Comparison of ENCODE assay signal across 8 cellular contexts in the genomic region with DNA sequence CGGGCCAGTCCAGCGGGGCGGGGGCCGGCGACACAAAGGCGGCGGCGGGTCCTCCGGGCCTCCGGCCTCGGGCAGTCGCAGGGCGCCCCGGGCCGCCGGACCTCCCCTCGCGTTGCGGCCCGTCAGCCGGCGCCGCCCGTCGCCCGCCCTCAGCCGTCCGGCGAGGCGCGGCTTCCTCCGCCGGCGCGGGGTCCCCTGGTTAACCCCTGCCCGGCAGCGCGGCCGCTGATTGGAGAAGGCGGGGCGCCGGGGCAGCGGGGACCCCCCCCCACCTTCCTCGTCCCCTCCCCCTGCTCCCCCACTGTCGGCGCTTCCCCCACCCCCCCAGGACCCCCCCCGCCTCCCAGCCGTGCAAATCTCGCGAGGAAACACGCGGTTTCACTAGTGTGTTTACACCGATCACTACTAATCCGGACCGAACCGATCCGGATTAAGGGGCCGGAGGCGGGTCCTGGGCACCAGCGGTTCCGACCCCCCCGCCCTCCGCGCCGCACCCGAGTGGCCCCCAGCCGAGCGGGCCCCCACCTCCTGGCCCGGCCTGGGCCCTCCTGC. TPM values are rescaled to one million over a fixed set of nuclear protein-coding genes. Genes with fewer than 3 reads are reported as not detected.
DNase-seq lines count a peak whose midpoint lies in the region; ATAC-seq and TF ChIP-seq lines count a peak whose summit lies in the region.
"Not testable (repeated sequence)": the region's sequence is repeated elsewhere in the genome, so short reads cannot be mapped to it uniquely, and the experiment has no call there.

A gene (plus strand): TSS at position 402 of the 552 bp plus-strand sequence. CDS start 2,301 bp downstream, outside the sequence.

- peak; percentile 69 for ATAC-seq in GM19351 (IDR thresholded peaks at IDR 0.05; ENCODE audit: unreplicated experiment)
- peak; percentile 64 for ATAC-seq in HG03457 (IDR thresholded peaks at IDR 0.05; ENCODE audit: unreplicated experiment)
- peak; percentile 87 for ATAC-seq in left lung

- not testable (repeated sequence) for H3K9me3 ChIP-seq in left lung

- POLR2A ChIA-PET in BJ (lab: Charles Lee); activated CD4-positive, alpha-beta memory T cell treated with anti-CD3 and anti-CD28 coated beads for 36 hours (lab: Charles Lee): not testable (repeated sequence)

- peak within 1 kb of the TSS; percentile 83 for H3K4me3 Mint-ChIP-seq in activated CD4-positive, alpha-beta memory T cell treated with anti-CD3 and anti-CD28 coated beads for 36 hours

- H3K36me3 ChIP-seq in BJ (ENCODE audit: control insufficient read depth, insufficient read depth, low read length), result not testable (repeated sequence)
- peaks cover 0 to 12% of the 10 kb centered on the region in 2 donors for H3K36me3 ChIP-seq in left lung

- not testable (repeated sequence) for DNase-seq in BJ (ENCODE audit: low read depth)
- peak; percentile 19 for DNase-seq in NCI-H748 treated with DMSO at 0.1 percent for 48 hours (lab: John Stamatoyannopoulos, UW)
- DNase-seq in activated CD4-positive, alpha-beta memory T cell treated with anti-CD3 and anti-CD28 coated beads for 36 hours, result peak; percentile 86
- peak; percentile 85 for DNase-seq in dermis blood vessel endothelial cell
- peak; percentile 84 to 93 for DNase-seq in left lung
- peak; percentile 79 for DNase-seq in stimulated activated CD4-positive, alpha-beta T cell treated with anti-CD3 and anti-CD28 coated beads, Interleukin-1b, Interleukin-23, amount 100 ng/mL, for 48 hours

- H3K4me3 ChIP-seq in BJ (ENCODE audit: low read depth, low read length), result peak within 1 kb of the TSS; percentile 60
- peak within 1 kb of the TSS; percentile 55 to 64 for H3K4me3 ChIP-seq in left lung

- H3K36me3 Mint-ChIP-seq in activated CD4-positive, alpha-beta memory T cell treated with anti-CD3 and anti-CD28 coated beads for 36 hours, result peaks cover 15% of the 10 kb centered on the region

- H3K27ac Mint-ChIP-seq in activated CD4-positive, alpha-beta memory T cell treated with anti-CD3 and anti-CD28 coated beads for 36 hours, result peak within 1 kb of the TSS; percentile 93

- H3K9me3 Mint-ChIP-seq in activated CD4-positive, alpha-beta memory T cell treated with anti-CD3 and anti-CD28 coated beads for 36 hours, result not testable (repeated sequence)

- peak within 1 kb of the TSS; percentile 88 to 91 for H3K27ac ChIP-seq in left lung

- H3K4me1 ChIP-seq in left lung, result peaks cover 3 to 38% of the 10 kb centered on the region in 2 donors

- CTCF ChIA-PET in BJ (lab: Yijun Ruan, JAX); activated CD4-positive, alpha-beta memory T cell treated with anti-CD3 and anti-CD28 coated beads for 36 hours (lab: Charles Lee): not testable (repeated sequence)

- not testable (repeated sequence) for H3K27me3 ChIP-seq in BJ (ENCODE audit: control insufficient read depth, insufficient read depth, low read length); left lung

- not testable (repeated sequence) for TF ChIP-seq CTCF in BJ (IDR thresholded peaks at IDR 0.05; ENCODE audit: insufficient read depth, low read depth, low read length); left lung (IDR thresholded peaks at IDR 0.05)

- H3K27me3 Mint-ChIP-seq in activated CD4-positive, alpha-beta memory T cell treated with anti-CD3 and anti-CD28 coated beads for 36 hours, result not testable (repeated sequence)

- H3K4me1 Mint-ChIP-seq in activated CD4-positive, alpha-beta memory T cell treated with anti-CD3 and anti-CD28 coated beads for 36 hours (ENCODE audit: low read depth), result peaks cover 30% of the 10 kb centered on the region

- intact Hi-C loops in activated CD4-positive, alpha-beta memory T cell treated with anti-CD3 and anti-CD28 coated beads for 36 hours (cut with micrococcal nuclease), result loop anchor here (5.0 kb wide), 1 partner anchor 56 kb away; a partner anchor contains a TSS
- intact Hi-C loops in left lung (cut with DNase I), result not testable (repeated sequence)

RNA-seq across cellular contexts. Expression of the gene that starts here (rescaled TPM):
- 47.3 and 68.9 TPM in 2 replicates for polyA plus RNA-seq in BJ (2011; rRNA removed)
- polyA minus RNA-seq in BJ (2011; rRNA and poly(A)+ RNA removed), result 67.1 and 88.2 TPM in 2 replicates
- 10 to 100 TPM; 30.7 to 31.6 TPM for total RNA-seq in activated CD4-positive, alpha-beta memory T cell treated with anti-CD3 and anti-CD28 coated beads for 36 hours
- total RNA-seq in dermis blood vessel endothelial cell (54.3 and 74.3 TPM in 2 replicates), left lung (10 to 100 TPM; 32.2 to 34.7 TPM)
